ENCODE assay signal across 1 cellular context in the genomic region with DNA sequence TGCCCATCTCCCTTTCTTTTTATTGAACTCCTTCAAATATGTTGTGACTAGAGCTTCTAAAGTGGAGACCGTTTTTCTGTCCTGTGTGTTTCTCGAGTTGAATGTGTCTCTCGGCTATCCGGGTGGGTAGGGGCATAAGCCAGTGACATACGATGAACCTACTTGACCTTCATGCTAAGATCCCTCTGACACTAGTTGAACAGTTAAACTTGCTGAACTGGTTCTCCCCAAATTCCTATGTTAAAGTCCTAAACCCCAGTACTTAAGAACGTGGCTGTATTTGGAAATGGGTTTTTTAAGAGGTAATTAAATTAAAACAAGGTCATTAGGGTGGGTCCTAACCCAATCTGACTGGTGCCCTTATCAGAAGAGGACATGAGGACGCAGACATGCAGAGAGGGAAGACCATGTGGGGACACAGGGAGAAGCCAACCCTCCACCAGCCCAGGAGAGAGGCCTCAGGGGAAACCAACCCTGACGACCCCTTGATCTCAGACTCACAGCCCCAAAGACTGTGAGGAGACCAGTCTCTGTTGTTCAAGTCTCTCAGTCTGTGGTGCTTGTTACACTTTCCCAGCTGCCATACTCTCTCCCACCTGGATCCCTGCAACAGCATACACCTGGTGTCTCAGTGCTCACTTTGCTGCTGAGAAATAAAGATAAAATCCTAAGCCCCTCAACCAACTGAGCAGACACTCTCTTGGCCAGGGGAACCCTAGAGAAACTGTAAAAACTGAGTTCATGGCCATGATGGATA.
TF ChIP-seq lines count a peak whose summit lies in the region.

No MANE protein-coding gene starts in this region.

TF ChIP-seq in IMR-90, 13 proteins besides CTCF, POLR2A, EP300 and RAD21:
- TF ChIP-seq MAZ (IDR thresholded peaks at IDR 0.05; ENCODE audit: borderline replicate concordance, low read depth, low read length) (no peak), MAFK (IDR thresholded peaks at IDR 0.05; ENCODE audit: low read depth, low read length) (no peak)
